Comparison of ENCODE assay signal across 19 cellular contexts in genomic region chr14:99129998-99130397, GRCh38.
A peak's percentile ranks its signal among the peaks of the same experiment; 100 is the strongest.
DNase-seq lines count a peak whose midpoint lies in the region; ATAC-seq and TF ChIP-seq lines count a peak whose summit lies in the region.
"Had no signal": no experiment of that assay in that cellular context is flagged by ENCODE, and none has a peak within 500 bp of the region (broad histone marks: within the 10 kb centered on the region; RNA-seq: fewer than 3 reads in every experiment).

No MANE protein-coding gene starts in this region.

- TF ChIP-seq CTCF in gastrocnemius medialis (IDR thresholded peaks at IDR 0.05 in 4 of 5, conservative IDR thresholded peaks at IDR 0.05 in 1 of 5) = no peak

- H3K27ac ChIP-seq in gastrocnemius medialis = no peak overlapping the region
- H3K27ac ChIP-seq: BLaER1 had no signal

- no peaks in the 10 kb centered on the region for H3K4me1 ChIP-seq in gastrocnemius medialis

- no peaks in the 10 kb centered on the region for H3K27me3 ChIP-seq in gastrocnemius medialis
- H3K27me3 ChIP-seq: BLaER1 had no signal

- H3K4me3 Mint-ChIP-seq in central memory CD8-positive, alpha-beta T cell = no peak overlapping the region
- H3K4me3 Mint-ChIP-seq: CD4-positive, CD25-positive, alpha-beta regulatory T cell had no signal

- intact Hi-C loops in gastrocnemius medialis (cut with DNase I; ENCODE audit: low total_unique reads) = no loop called here

- no peak for ATAC-seq in central memory CD8-positive, alpha-beta T cell (replicated peaks; ENCODE audit: extremely low read depth, poor library complexity, severe bottlenecking)
- ATAC-seq in HG03159 (IDR thresholded peaks at IDR 0.05; ENCODE audit: unreplicated experiment) = no peak
- ATAC-seq in GM19452 (IDR thresholded peaks at IDR 0.05; ENCODE audit: unreplicated experiment) = no peak
- no peak for ATAC-seq in gastrocnemius medialis

- H3K9me3 ChIP-seq in gastrocnemius medialis = no peaks in the 10 kb centered on the region
- H3K9me3 ChIP-seq: BLaER1 had no signal

- H3K4me3 ChIP-seq in gastrocnemius medialis = no peak overlapping the region
- H3K4me3 ChIP-seq: BLaER1 had no signal

- peaks cover 4% of the 10 kb centered on the region for H3K36me3 Mint-ChIP-seq in central memory CD8-positive, alpha-beta T cell (ENCODE audit: insufficient read depth)

- in situ Hi-C loops in gastrocnemius medialis (cut with MboI; ENCODE audit: low sequenced_read_pairs in 4 of 4) = no loop called here

- H3K27me3 Mint-ChIP-seq in central memory CD8-positive, alpha-beta T cell = no peaks in the 10 kb centered on the region
- H3K27me3 Mint-ChIP-seq: CD4-positive, CD25-positive, alpha-beta regulatory T cell had no signal

- no peaks in the 10 kb centered on the region for H3K36me3 ChIP-seq in gastrocnemius medialis
- H3K36me3 ChIP-seq: BLaER1 had no signal

- peak; percentile 41 for DNase-seq in activated CD8-positive, alpha-beta memory T cell treated with anti-CD3 and anti-CD28 coated beads for 24 hours
- DNase-seq in activated CD8-positive, alpha-beta memory T cell treated with anti-CD3 and anti-CD28 coated beads, Interleukin-2, amount 50 U/mL, for 4 hours = no peak
- peak in 1 of 2 donors; percentile 5 for DNase-seq in central memory CD8-positive, alpha-beta T cell (ENCODE audit: low spot score in 2 of 2)
- DNase-seq in mesenteric fat pad (ENCODE audit: low spot score) = peak; percentile 35
- no peak for DNase-seq in gastrocnemius medialis
- DNase-seq: CD4-positive, CD25-positive, alpha-beta regulatory T cell; DMS153; NCI-H1092; NCI-H1417 treated with DMSO at 0.1 percent for 48 hours; NCI-H1694 treated with DMSO at 0.1 percent for 48 hours; NCI-H2081; NCI-H2227 treated with DMSO at 0.1 percent for 48 hours; NCI-H510A; NCI-H69; Right ventricle myocardium superior; RPMI8226 had no signal

- peaks cover 32% of the 10 kb centered on the region for H3K4me1 Mint-ChIP-seq in central memory CD8-positive, alpha-beta T cell

- H3K27ac Mint-ChIP-seq in central memory CD8-positive, alpha-beta T cell (ENCODE audit: low read depth) = peak overlapping the region; percentile 5

- H3K9me3 Mint-ChIP-seq in central memory CD8-positive, alpha-beta T cell = no peaks in the 10 kb centered on the region
- H3K9me3 Mint-ChIP-seq: CD4-positive, CD25-positive, alpha-beta regulatory T cell had no signal

- no peak for TF ChIP-seq POLR2A in gastrocnemius medialis (IDR thresholded peaks at IDR 0.05)

Comparison
In these comparisons a context has a peak if more than half of its experiments do, and no peak if none do; other contexts are left out.
1. DNase-seq: peak in activated CD8-positive, alpha-beta memory T cell treated with anti-CD3 and anti-CD28 coated beads for 24 hours (single experiment) and mesenteric fat pad (single experiment); none in activated CD8-positive, alpha-beta memory T cell treated with anti-CD3 and anti-CD28 coated beads, Interleukin-2, amount 50 U/mL, for 4 hours (single experiment) and gastrocnemius medialis (0 of 2).